Comparison of ENCODE assay signal across 13 cellular contexts in genomic region chr5:6723122-6723885, GRCh38. TPM values are rescaled to one million over a fixed set of nuclear protein-coding genes. Genes with fewer than 3 reads are reported as not detected.
DNase-seq lines count a peak whose midpoint lies in the region; ATAC-seq, FAIRE-seq and TF ChIP-seq lines count a peak whose summit lies in the region.
"Had no signal": no experiment of that assay in that cellular context is flagged by ENCODE, and none has a peak within 500 bp of the region (broad histone marks: within the 10 kb centered on the region; RNA-seq: fewer than 3 reads in every experiment).

No MANE protein-coding gene starts in this region.

- DNase-seq in AG08395 (ENCODE audit: low spot score) = peak; percentile 25
- DNase-seq in CD8-positive, alpha-beta T cell = no peak
- DNase-seq in astrocyte (ENCODE audit: low read depth) = no peak
- peak; percentile 26 for DNase-seq in medulla oblongata (ENCODE audit: extremely low spot score)
- DNase-seq in NCI-H2081 treated with DMSO at 0.1 percent for 48 hours (lab: John Stamatoyannopoulos, UW) = no peak
- DNase-seq in DMS79 treated with DMSO at 0.1 percent for 48 hours (lab: John Stamatoyannopoulos, UW) = no peak
- DNase-seq in GM19239 (ENCODE audit: insufficient read length, low spot score) = no peak
- no peak for DNase-seq in LoVo (ENCODE audit: low spot score)
- DNase-seq: activated CD4-positive, alpha-beta memory T cell treated with anti-CD3 and anti-CD28 coated beads for 36 hours; islet precursor cell; mucosa of descending colon; SIG-M5 had no signal

- H4K20me1 ChIP-seq in astrocyte (ENCODE audit: insufficient read depth, low read length) = peaks cover 96% of the 10 kb centered on the region

- ATAC-seq in CD8-positive, alpha-beta T cell = no peak
- ATAC-seq: mucosa of descending colon had no signal

- no peaks in the 10 kb centered on the region for H3K9me3 Mint-ChIP-seq in CD8-positive, alpha-beta T cell
- H3K9me3 Mint-ChIP-seq in astrocyte (ENCODE audit: unreplicated experiment) = peaks cover 3% of the 10 kb centered on the region
- H3K9me3 Mint-ChIP-seq: activated CD4-positive, alpha-beta memory T cell treated with anti-CD3 and anti-CD28 coated beads for 36 hours had no signal

- H3K36me3 ChIP-seq in CD8-positive, alpha-beta T cell (ENCODE audit: insufficient read depth, low read length) = no peaks in the 10 kb centered on the region
- no peaks in the 10 kb centered on the region for H3K36me3 ChIP-seq in astrocyte (ENCODE audit: insufficient read depth, low read length)

- intact Hi-C loops in CD8-positive, alpha-beta T cell (cut with DNase I, micrococcal nuclease) = no loop called here

- TF ChIP-seq CTCF in CD8-positive, alpha-beta T cell (IDR thresholded peaks at IDR 0.05) = no peak
- no peak for TF ChIP-seq CTCF in astrocyte (IDR thresholded peaks at IDR 0.05; ENCODE audit: insufficient read depth, low read depth, low read length)

- no peak overlapping the region for H3K27ac ChIP-seq in CD8-positive, alpha-beta T cell (ENCODE audit: low read depth, low read length)
- no peak overlapping the region for H3K27ac ChIP-seq in astrocyte (ENCODE audit: low read depth, low read length)

- H2AFZ ChIP-seq in astrocyte (ENCODE audit: low read depth, low read length) = no peak overlapping the region

- CTCF ChIA-PET in CD8-positive, alpha-beta T cell (lab: Charles Lee) = no interaction called here

- H3K36me3 Mint-ChIP-seq in CD8-positive, alpha-beta T cell = peaks cover 55% of the 10 kb centered on the region
- H3K36me3 Mint-ChIP-seq in astrocyte (ENCODE audit: low read depth, unreplicated experiment) = peaks cover 13% of the 10 kb centered on the region

- peaks cover 76% of the 10 kb centered on the region for H3K4me1 ChIP-seq in CD8-positive, alpha-beta T cell (ENCODE audit: insufficient read depth, low read length)
- peaks cover 18% of the 10 kb centered on the region for H3K4me1 ChIP-seq in astrocyte (ENCODE audit: insufficient read depth, low read length)

- FAIRE-seq in astrocyte (lab: Jason Lieb, UNC) (no peak), GM19239 (lab: Jason Lieb, UNC) (no peak)
- FAIRE-seq: bronchial epithelial cell had no signal

- H3K4me3 ChIP-seq in CD8-positive, alpha-beta T cell (ENCODE audit: low read depth, low read length) = no peak overlapping the region
- no peak overlapping the region for H3K4me3 ChIP-seq in astrocyte (ENCODE audit: insufficient read depth, low read depth, low read length)
- H3K4me3 ChIP-seq: mucosa of descending colon had no signal

- peak overlapping the region; percentile 25 for H3K4me2 ChIP-seq in astrocyte (ENCODE audit: low read length)

- H3K27ac Mint-ChIP-seq in CD8-positive, alpha-beta T cell = peak overlapping the region; percentile 10
- no peak overlapping the region for H3K27ac Mint-ChIP-seq in astrocyte (ENCODE audit: unreplicated experiment)
- H3K27ac Mint-ChIP-seq: activated CD4-positive, alpha-beta memory T cell treated with anti-CD3 and anti-CD28 coated beads for 36 hours had no signal

- POLR2A ChIA-PET in CD8-positive, alpha-beta T cell (lab: Charles Lee) = no interaction called here

- H3K4me1 Mint-ChIP-seq in CD8-positive, alpha-beta T cell (ENCODE audit: low read depth) = peaks cover 91% of the 10 kb centered on the region
- peaks cover 51% of the 10 kb centered on the region for H3K4me1 Mint-ChIP-seq in astrocyte (ENCODE audit: low read depth, unreplicated experiment)

- H3K9me3 ChIP-seq in CD8-positive, alpha-beta T cell (ENCODE audit: low read length) = no peaks in the 10 kb centered on the region
- H3K9me3 ChIP-seq in astrocyte (ENCODE audit: insufficient read depth, low read depth, low read length) = no peaks in the 10 kb centered on the region
- H3K9me3 ChIP-seq: mucosa of descending colon had no signal

- peaks cover 98% of the 10 kb centered on the region for H3K79me2 ChIP-seq in astrocyte (ENCODE audit: insufficient read depth, low read length)

- H3K27me3 ChIP-seq in CD8-positive, alpha-beta T cell (ENCODE audit: insufficient read depth, low read length) = no peaks in the 10 kb centered on the region
- H3K27me3 ChIP-seq in astrocyte (ENCODE audit: insufficient read depth, low read length) = no peaks in the 10 kb centered on the region

- no peak overlapping the region for H3K9ac ChIP-seq in astrocyte (ENCODE audit: low read length)

- H3K4me3 Mint-ChIP-seq in CD8-positive, alpha-beta T cell = no peak overlapping the region
- H3K4me3 Mint-ChIP-seq in astrocyte (ENCODE audit: unreplicated experiment) = no peak overlapping the region
- H3K4me3 Mint-ChIP-seq: activated CD4-positive, alpha-beta memory T cell treated with anti-CD3 and anti-CD28 coated beads for 36 hours had no signal

- H3K27me3 Mint-ChIP-seq in CD8-positive, alpha-beta T cell (ENCODE audit: low read depth) = no peaks in the 10 kb centered on the region
- no peaks in the 10 kb centered on the region for H3K27me3 Mint-ChIP-seq in astrocyte (ENCODE audit: low read depth, unreplicated experiment)
- H3K27me3 Mint-ChIP-seq: activated CD4-positive, alpha-beta memory T cell treated with anti-CD3 and anti-CD28 coated beads for 36 hours had no signal

RNA-seq across cellular contexts. Expression of gene TENT4A, which starts 10.1 kb away (rescaled TPM):
- total RNA-seq in CD8-positive, alpha-beta T cell = 10 to 100 TPM; 39.9 to 42.6 TPM
- total RNA-seq in astrocyte = 16.8 and 18.8 TPM in 2 replicates

Comparison
In these comparisons a context has a peak if more than half of its experiments do, and no peak if none do; other contexts are left out.
1. DNase-seq: peak in AG08395 (single experiment) and medulla oblongata (single experiment); none in CD8-positive, alpha-beta T cell (0 of 7), astrocyte (single experiment), NCI-H2081 treated with DMSO at 0.1 percent for 48 hours (single experiment), DMS79 treated with DMSO at 0.1 percent for 48 hours (single experiment), GM19239 (single experiment) and LoVo (single experiment).